Comparison of ENCODE assay signal across 23 cellular contexts in the genomic region with DNA sequence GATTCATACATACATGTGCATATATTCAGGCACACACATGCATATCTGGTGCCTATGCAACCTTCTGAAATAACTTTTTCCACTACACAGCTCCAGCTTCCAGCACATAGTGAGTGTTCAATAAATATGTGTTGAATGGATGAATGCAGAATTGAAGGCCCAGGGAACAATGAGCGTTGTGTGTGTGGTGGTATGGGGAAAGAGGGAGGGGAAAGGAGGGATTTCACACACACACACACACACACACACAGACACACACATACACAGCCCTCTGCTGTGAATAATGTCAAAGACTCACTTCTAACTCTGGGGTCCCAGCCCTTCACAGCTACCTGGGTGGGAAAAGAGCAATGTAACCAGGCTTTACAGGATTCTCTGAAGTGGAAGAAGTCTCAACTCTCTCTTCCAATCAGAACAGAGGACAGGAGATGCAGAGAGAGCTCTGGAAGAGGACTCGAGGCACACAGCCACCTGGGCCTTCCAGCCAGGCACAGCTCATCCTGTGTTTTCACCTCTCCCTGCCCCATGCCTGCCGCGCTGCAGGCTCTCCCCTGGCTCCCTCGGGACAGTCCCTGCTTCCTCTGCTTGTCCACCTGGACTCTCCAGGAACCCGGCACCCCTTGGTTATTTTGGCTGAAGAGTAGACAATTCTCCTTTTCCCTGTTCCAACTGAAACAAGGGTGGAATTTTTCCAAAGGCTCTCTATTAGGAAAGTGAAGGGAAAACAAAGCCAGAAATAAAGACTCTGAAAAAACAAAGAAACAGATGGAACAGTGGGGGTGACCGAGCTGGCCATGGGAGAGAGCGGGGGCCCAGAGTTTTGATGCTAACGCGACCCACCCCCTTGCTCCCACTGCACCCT. TPM values are rescaled to one million over a fixed set of nuclear protein-coding genes. Genes with fewer than 3 reads are reported as not detected.
DNase-seq lines count a peak whose midpoint lies in the region; ATAC-seq lines count a peak whose summit lies in the region.
"Had no signal": no experiment of that assay in that cellular context is flagged by ENCODE, and none has a peak within 500 bp of the region (broad histone marks: within the 10 kb centered on the region; RNA-seq: fewer than 3 reads in every experiment).

No MANE protein-coding gene starts in this region.

- peak overlapping the region; percentile 32 for H3K9ac ChIP-seq in muscle layer of colon (ENCODE audit: low read length)
- H3K9ac ChIP-seq: GM23248 had no signal

- DNase-seq in caudate nucleus (lab: John Stamatoyannopoulos, UW) (peak in 11 of 61 donors; percentile 20 to 68 (median 28)), substantia nigra (lab: John Stamatoyannopoulos, UW) (peak in 20 of 49 donors; percentile 18 to 67 (median 36)), T-helper 17 cell (no peak), NCI-H1930 (lab: John Stamatoyannopoulos, UW) (no peak)
- DNase-seq in activated T-cell treated with anti-CD3 and anti-CD28 coated beads, Interleukin-2, amount 50 U/mL, for 48 hours, result no peak
- DNase-seq: activated effector memory CD4-positive, alpha-beta T cell treated with Interleukin-2 at 50 U/mL for 16 hours; amniotic stem cell; CD4-positive, alpha-beta memory T cell; cortex of kidney; DND-41; GM23248; heart left ventricle; mucosa of descending colon; NCI-H187; WERI-Rb-1 had no signal

- H3K4me1 Mint-ChIP-seq in IgD-negative memory B cell (peaks cover 7 to 14% (median 14%) of the 10 kb centered on the region in 3 donors), T-helper 17 cell (peaks cover 22% of the 10 kb centered on the region)

- H3K4me3 Mint-ChIP-seq in IgD-negative memory B cell (no peak overlapping the region), T-helper 17 cell (no peak overlapping the region)
- H3K4me3 Mint-ChIP-seq: CD4-positive, alpha-beta memory T cell had no signal

- ATAC-seq in GM21447 (IDR thresholded peaks at IDR 0.05; ENCODE audit: unreplicated experiment), result no peak
- ATAC-seq in T-helper 17 cell, result no peak
- ATAC-seq: heart left ventricle, mucosa of descending colon, T-cell had no signal

- H3K9me3 ChIP-seq in muscle layer of colon (ENCODE audit: low read length) (no peaks in the 10 kb centered on the region), T-helper 17 cell (ENCODE audit: control insufficient read depth, low read length, poor library complexity, severe bottlenecking) (no peaks in the 10 kb centered on the region)
- H3K9me3 ChIP-seq: heart left ventricle, mucosa of descending colon, suprapubic skin had no signal

- H3K36me3 Mint-ChIP-seq in IgD-negative memory B cell (no peaks in the 10 kb centered on the region), T-helper 17 cell (ENCODE audit: low read depth) (no peaks in the 10 kb centered on the region)
- H3K36me3 Mint-ChIP-seq: T-cell had no signal

- H3K9me3 Mint-ChIP-seq in IgD-negative memory B cell, result no peaks in the 10 kb centered on the region
- H3K9me3 Mint-ChIP-seq: CD4-positive, alpha-beta memory T cell; T-cell had no signal

- no peak overlapping the region for H3K4me3 ChIP-seq in muscle layer of colon (ENCODE audit: low read depth in 1 of 2, low read length in 2 of 2)
- H3K4me3 ChIP-seq: GM23248, heart left ventricle, mucosa of descending colon, suprapubic skin had no signal

- H3K4me1 ChIP-seq in muscle layer of colon (ENCODE audit: insufficient read depth, low read length), result peaks cover 53% of the 10 kb centered on the region

- H3K36me3 ChIP-seq in muscle layer of colon (ENCODE audit: insufficient read depth, low read length), result no peaks in the 10 kb centered on the region
- H3K36me3 ChIP-seq: heart left ventricle, suprapubic skin, WERI-Rb-1 had no signal

- peak overlapping the region in 2 of 3 donors; percentile 75 to 77 for H3K27ac Mint-ChIP-seq in IgD-negative memory B cell
- no peak overlapping the region for H3K27ac Mint-ChIP-seq in T-helper 17 cell
- H3K27ac Mint-ChIP-seq: progenitor cell of endocrine pancreas, T-cell had no signal

- H3K27me3 ChIP-seq in muscle layer of colon (ENCODE audit: control insufficient read depth in 1 of 2, insufficient read depth in 2 of 2, low read length in 2 of 2), result no peaks in the 10 kb centered on the region
- H3K27me3 ChIP-seq: heart left ventricle, suprapubic skin had no signal

- H3K27ac ChIP-seq in caudate nucleus (ENCODE audit: low read depth, low read length), result peak overlapping the region; percentile 86
- H3K27ac ChIP-seq in muscle layer of colon (ENCODE audit: low read depth, low read length), result peak overlapping the region; percentile 12
- H3K27ac ChIP-seq in substantia nigra (ENCODE audit: low read depth, low read length, poor library complexity, severe bottlenecking), result peak overlapping the region; percentile 97
- H3K27ac ChIP-seq: GM23248, suprapubic skin, WERI-Rb-1 had no signal

- peaks cover 2% of the 10 kb centered on the region for H3K27me3 Mint-ChIP-seq in IgD-negative memory B cell
- H3K27me3 Mint-ChIP-seq in T-helper 17 cell, result peaks cover 11% of the 10 kb centered on the region

RNA-seq across cellular contexts. Expression of a gene that starts 5.5 kb away (rescaled TPM):
- polyA plus RNA-seq in IgD-negative memory B cell, result 35.4 TPM
- 10 to 100 TPM; 29.3 to 36.8 TPM for total RNA-seq in T-helper 17 cell

RNA-seq across cellular contexts. Expression of a gene that starts 11.7 kb away (rescaled TPM):
- not detected for polyA plus RNA-seq in IgD-negative memory B cell
- total RNA-seq in T-helper 17 cell, result not detected
- total RNA-seq: CD4-positive, alpha-beta memory T cell; epithelial cell of proximal tubule; progenitor cell of endocrine pancreas had no signal
- polyA plus RNA-seq: CD4-positive, alpha-beta memory T cell had no signal

RNA-seq across cellular contexts. Expression of a gene that starts 22.6 kb away (rescaled TPM):
- not detected for polyA plus RNA-seq in IgD-negative memory B cell
- total RNA-seq in T-helper 17 cell, result not detected
- total RNA-seq: CD4-positive, alpha-beta memory T cell; epithelial cell of proximal tubule; GM23248; kidney epithelial cell; progenitor cell of endocrine pancreas; T-cell had no signal
- polyA plus RNA-seq: CD4-positive, alpha-beta memory T cell; GM23248 had no signal

RNA-seq across cellular contexts. Expression of a gene that starts 33.9 kb away (rescaled TPM):
- polyA plus RNA-seq in IgD-negative memory B cell, result not detected
- not detected for total RNA-seq in T-helper 17 cell
- total RNA-seq: CD4-positive, alpha-beta memory T cell; epithelial cell of proximal tubule; GM23248; suprapubic skin had no signal
- polyA plus RNA-seq: GM23248 had no signal

RNA-seq across cellular contexts. Expression of a gene that starts 47.5 kb away (rescaled TPM):
- not detected for polyA plus RNA-seq in IgD-negative memory B cell
- under 1 TPM in 1 of 2 donors, not detected in 1; 0.27 TPM for total RNA-seq in T-helper 17 cell
- total RNA-seq: CD4-positive, alpha-beta memory T cell; epithelial cell of proximal tubule; GM23248; kidney epithelial cell; progenitor cell of endocrine pancreas; suprapubic skin; T-cell had no signal
- polyA plus RNA-seq: CD4-positive, alpha-beta memory T cell; GM23248 had no signal

Comparison
In these comparisons a context has a peak if more than half of its experiments do, and no peak if none do; other contexts are left out.
1. H3K27ac ChIP-seq: peak in every context shown above with its lines; median percentile 97 in substantia nigra; 86 in caudate nucleus; 12 in muscle layer of colon.